ENCODE assay signal across 9 cellular contexts in the genomic region with DNA sequence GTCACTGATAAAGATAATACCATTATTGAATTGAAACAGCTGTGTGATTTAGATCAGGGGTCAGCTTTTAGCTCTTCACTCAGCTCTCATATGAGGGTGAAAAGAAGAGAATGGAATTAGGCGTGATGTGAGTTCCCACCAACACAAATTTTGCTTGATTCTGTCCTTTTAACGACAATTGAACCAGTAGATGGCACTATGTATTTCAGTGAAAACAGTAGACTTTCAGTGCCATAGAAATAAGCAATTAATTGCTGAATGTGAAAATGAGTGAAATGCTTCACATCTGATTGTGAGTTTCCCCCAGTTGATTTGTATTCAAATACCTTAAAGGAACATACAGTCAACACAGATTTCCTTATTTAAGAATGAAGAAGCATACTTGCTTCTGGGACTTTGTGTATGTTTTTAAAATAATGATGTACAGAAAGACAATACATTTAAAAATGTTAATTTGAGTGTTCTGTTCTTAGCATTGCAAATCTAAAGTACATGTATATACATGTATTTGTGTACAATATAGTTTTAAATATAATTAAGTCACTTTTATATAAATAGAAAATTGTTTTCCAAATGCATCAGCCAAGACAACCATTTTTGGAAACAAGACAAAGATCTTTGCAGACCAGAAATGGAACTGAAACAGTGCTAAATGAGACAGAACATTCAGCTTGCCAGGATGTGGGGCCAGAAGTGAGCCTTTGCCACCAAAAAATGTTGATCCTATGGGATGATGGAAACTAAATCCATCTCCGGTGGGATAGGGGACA.
DNase-seq lines count a peak whose midpoint lies in the region; ATAC-seq and TF ChIP-seq lines count a peak whose summit lies in the region.
"Had no signal": no experiment of that assay in that cellular context is flagged by ENCODE, and none has a peak within 500 bp of the region (broad histone marks: within the 10 kb centered on the region; RNA-seq: fewer than 3 reads in every experiment).

No MANE protein-coding gene starts in this region.

- intact Hi-C loops in mucosa of descending colon (cut with DNase I, micrococcal nuclease) = no loop called here
- intact Hi-C loops in posterior vena cava (cut with DNase I) = no loop called here
- intact Hi-C loops in tibial artery (cut with DNase I; ENCODE audit: low total_unique reads) = no loop called here

- H3K36me3 ChIP-seq in mucosa of descending colon (ENCODE audit: low read depth) = no peaks in the 10 kb centered on the region
- H3K36me3 ChIP-seq in tibial artery = no peaks in the 10 kb centered on the region
- H3K36me3 ChIP-seq: HAP-1 had no signal

- H3K4me3 ChIP-seq in mucosa of descending colon (no peak overlapping the region), tibial artery (no peak overlapping the region)
- H3K4me3 ChIP-seq: HAP-1 had no signal

- TF ChIP-seq CTCF in GM13976 (IDR thresholded peaks at IDR 0.05; ENCODE audit: borderline replicate concordance, control extremely low read depth, extremely low read depth, insufficient read depth, missing control alignments) = peak; percentile 32
- peak; percentile 82 for TF ChIP-seq CTCF in foreskin keratinocyte (conservative IDR thresholded peaks at IDR 0.05)
- no peak for TF ChIP-seq CTCF in mucosa of descending colon (IDR thresholded peaks at IDR 0.05)
- TF ChIP-seq CTCF in tibial artery (IDR thresholded peaks at IDR 0.05) = no peak

- peak; percentile 45 for DNase-seq in ACHN
- DNase-seq in GM13976 (ENCODE audit: low spot score) = no peak
- peak; percentile 20 for DNase-seq in NCI-H82 treated with DMSO at 0.1 percent for 48 hours (lab: John Stamatoyannopoulos, UW; ENCODE audit: unreplicated experiment)
- DNase-seq in foreskin keratinocyte = peak in 1 of 2 donors; percentile 39
- no peak for DNase-seq in mucosa of descending colon
- no peak for DNase-seq in posterior vena cava (ENCODE audit: low spot score)
- no peak for DNase-seq in tibial artery

- in situ Hi-C loops in ACHN (cut with HindIII; ENCODE audit: low pct_ligation_motif_present, low pct_unique_long_range_greater_than_20kb, low sequenced_read_pairs) = no loop called here
- in situ Hi-C loops in GM13976 (cut with MboI; ENCODE audit: low sequenced_read_pairs, unreplicated experiment) = no loop called here

- H3K9me3 ChIP-seq in mucosa of descending colon = no peaks in the 10 kb centered on the region
- no peaks in the 10 kb centered on the region for H3K9me3 ChIP-seq in tibial artery
- H3K9me3 ChIP-seq: HAP-1 had no signal

- no peak overlapping the region for H3K27ac ChIP-seq in foreskin keratinocyte
- H3K27ac ChIP-seq in tibial artery = no peak overlapping the region

- H3K4me1 ChIP-seq in foreskin keratinocyte (peaks cover 17% of the 10 kb centered on the region), mucosa of descending colon (ENCODE audit: low read depth) (no peaks in the 10 kb centered on the region), tibial artery (no peaks in the 10 kb centered on the region)

- ATAC-seq in HG02870 (IDR thresholded peaks at IDR 0.05; ENCODE audit: unreplicated experiment) (peak; percentile 76), foreskin keratinocyte (peak; percentile 19), mucosa of descending colon (no peak)

- H3K27me3 ChIP-seq in foreskin keratinocyte = no peaks in the 10 kb centered on the region
- H3K27me3 ChIP-seq in tibial artery = no peaks in the 10 kb centered on the region

Comparison
In these comparisons a context has a peak if more than half of its experiments do, and no peak if none do; other contexts are left out.
1. DNase-seq: peak in ACHN (single experiment) and NCI-H82 treated with DMSO at 0.1 percent for 48 hours (single experiment); none in GM13976 (single experiment), mucosa of descending colon (0 of 3), posterior vena cava (single experiment) and tibial artery (0 of 2).
2. CTCF ChIP-seq: peak in GM13976 (single experiment) and foreskin keratinocyte (single experiment); none in mucosa of descending colon (single experiment) and tibial artery (0 of 2).